ENCODE assay signal across 23 cellular contexts in genomic region chr3:73729969-73730440, GRCh38.
DNase-seq lines count a peak whose midpoint lies in the region; ATAC-seq, FAIRE-seq and TF ChIP-seq lines count a peak whose summit lies in the region.
"Had no signal": no experiment of that assay in that cellular context is flagged by ENCODE, and none has a peak within 500 bp of the region (broad histone marks: within the 10 kb centered on the region; RNA-seq: fewer than 3 reads in every experiment).

No MANE protein-coding gene starts in this region.

- no peaks in the 10 kb centered on the region for H3K27me3 ChIP-seq in mesendoderm (ENCODE audit: insufficient read depth, low read length, poor library complexity)
- H3K27me3 ChIP-seq in transverse colon = no peaks in the 10 kb centered on the region
- no peaks in the 10 kb centered on the region for H3K27me3 ChIP-seq in small intestine (ENCODE audit: control insufficient read depth in 2 of 2, insufficient read depth in 2 of 2, low read length in 2 of 2)

- H3K18ac ChIP-seq in mesendoderm (ENCODE audit: low read length) = no peak overlapping the region

- no peak overlapping the region for H2AK5ac ChIP-seq in mesendoderm (ENCODE audit: low read length)

- no peak for TF ChIP-seq POLR2A in transverse colon (IDR thresholded peaks at IDR 0.05)

- DNase-seq in NCI-H146 (lab: John Stamatoyannopoulos, UW) (peak; percentile 27), NCI-H146 treated with DMSO at 0.1 percent for 48 hours (lab: John Stamatoyannopoulos, UW; ENCODE audit: unreplicated experiment) (no peak), fibroblast of gingiva (ENCODE audit: low read depth) (peak; percentile 41), mesendoderm (peak; percentile 7), transverse colon (peak; percentile 18), small intestine (no peak), AG20443 (ENCODE audit: low spot score) (no peak)
- DNase-seq: activated CD4-positive, alpha-beta memory T cell treated with anti-CD3 and anti-CD28 coated beads for 36 hours; activated naive CD8-positive, alpha-beta T cell treated with anti-CD3 and anti-CD28 coated beads, Interleukin-2, amount 10 ng/mL, durations not matched to agents 7 days and 5 days; activated T-cell treated with anti-CD3 and anti-CD28 coated beads, Interleukin-2, amount 50 U/mL, for 4 hours; C1 segment of cervical spinal cord; central memory CD4-positive, alpha-beta T cell; DMS53; Karpas-422; naive thymus-derived CD4-positive, alpha-beta T cell; NCI-H1694; NCI-H510A; PC-3; stimulated activated CD4-positive, alpha-beta T cell treated with anti-CD3 and anti-CD28 coated beads, Interleukin-1b, Interleukin-23, amount 100 ng/mL, for 48 hours had no signal

- no peak overlapping the region for H3K4ac ChIP-seq in mesendoderm (ENCODE audit: low read depth, low read length)

- H2BK120ac ChIP-seq in mesendoderm (ENCODE audit: low read depth, low read length) = no peak overlapping the region

- H3K9ac ChIP-seq in mesendoderm (ENCODE audit: low read length) = no peak overlapping the region

- no peak overlapping the region for H3K4me2 ChIP-seq in mesendoderm (ENCODE audit: low read length)

- no peak overlapping the region for H3K23ac ChIP-seq in mesendoderm (ENCODE audit: low read length)

- no peak for ATAC-seq in GM19463 (IDR thresholded peaks at IDR 0.05; ENCODE audit: unreplicated experiment)
- ATAC-seq: activated T-cell treated with anti-CD3 and anti-CD28 coated beads, Interleukin-2, amount 50 U/mL, for 4 hours; naive thymus-derived CD4-positive, alpha-beta T cell; PC-3 had no signal

- intact Hi-C loops in transverse colon (cut with DNase I; ENCODE audit: low total_unique reads) = no loop called here

- H3K9me3 ChIP-seq in transverse colon = no peaks in the 10 kb centered on the region
- no peaks in the 10 kb centered on the region for H3K9me3 ChIP-seq in small intestine (ENCODE audit: control insufficient read depth, low read depth)

- no peak for FAIRE-seq in small intestine (lab: Jason Lieb, UNC)
- FAIRE-seq: endometrium, islet of Langerhans had no signal

- H3K4me1 ChIP-seq in mesendoderm (ENCODE audit: control insufficient read depth, low read depth, low read length) (peaks cover 4% of the 10 kb centered on the region), transverse colon (peaks cover 0 to 18% (median 6%) of the 10 kb centered on the region in 4 donors), small intestine (ENCODE audit: control insufficient read depth in 2 of 2, insufficient read depth in 1 of 2, low read depth in 1 of 2, low read length in 1 of 2) (no peaks in the 10 kb centered on the region)

- H3K79me2 ChIP-seq in mesendoderm (ENCODE audit: control insufficient read depth, insufficient read depth, low read length) = no peaks in the 10 kb centered on the region

- H3K27ac ChIP-seq in mesendoderm (ENCODE audit: low read depth, low read length) = no peak overlapping the region
- no peak overlapping the region for H3K27ac ChIP-seq in transverse colon
- H3K27ac ChIP-seq in small intestine (ENCODE audit: low read depth in 1 of 2, low read length in 1 of 2) = no peak overlapping the region
- H3K27ac ChIP-seq: 22Rv1 had no signal

- no peak overlapping the region for H2BK5ac ChIP-seq in mesendoderm (ENCODE audit: low read length)

- TF ChIP-seq EP300 in transverse colon (IDR thresholded peaks at IDR 0.05; ENCODE audit: low read depth) = no peak

- H3K56ac ChIP-seq in mesendoderm (ENCODE audit: low read length) = no peak overlapping the region

- WGBS in mesendoderm (ENCODE audit: extremely low coverage, insufficient coverage, low lambda C conversion rate) = no CpG with 5 or more reads among the region's 9 CpGs
- WGBS in transverse colon (ENCODE audit: low coverage in 1 of 2), 2 donors = 80% methylated on average over 9 of the region's 9 CpGs; no CpG with 5 or more reads in 1 of the 2 donors
- 62 to 90% (median 85%) methylated on average over 9 of the region's 9 CpGs for WGBS in small intestine, 3 donors

- H4K5ac ChIP-seq in mesendoderm (ENCODE audit: low read length) = no peak overlapping the region

- H2BK15ac ChIP-seq in mesendoderm (replicated peaks; ENCODE audit: low read depth) = no peak overlapping the region

- H3K4me3 ChIP-seq in mesendoderm (ENCODE audit: low read length) = no peak overlapping the region
- H3K4me3 ChIP-seq in transverse colon = no peak overlapping the region
- H3K4me3 ChIP-seq in small intestine (ENCODE audit: low read depth in 1 of 2, low read length in 2 of 2) = no peak overlapping the region

- H3K36me3 ChIP-seq in mesendoderm (ENCODE audit: control insufficient read depth, insufficient read depth, low read length) (no peaks in the 10 kb centered on the region), transverse colon (no peaks in the 10 kb centered on the region), small intestine (ENCODE audit: control insufficient read depth in 2 of 2, insufficient read depth in 2 of 2, low read length in 2 of 2) (no peaks in the 10 kb centered on the region)

- TF ChIP-seq CTCF in transverse colon (IDR thresholded peaks at IDR 0.05) = no peak

- no peak overlapping the region for H4K8ac ChIP-seq in mesendoderm (ENCODE audit: low read depth, low read length)

- no peaks in the 10 kb centered on the region for H3K79me1 ChIP-seq in mesendoderm (ENCODE audit: low read length)

- in situ Hi-C loops in transverse colon (cut with MboI; ENCODE audit: low pct_ligation_motif_present in 1 of 4, low pct_unique_long_range_greater_than_20kb in 1 of 4, low sequenced_read_pairs in 3 of 4) = no loop called here

Comparison
In these comparisons a context has a peak if more than half of its experiments do, and no peak if none do; other contexts are left out.
1. DNase-seq: peak in NCI-H146 (single experiment), fibroblast of gingiva (single experiment), mesendoderm (single experiment) and transverse colon (single experiment); none in NCI-H146 treated with DMSO at 0.1 percent for 48 hours (single experiment), small intestine (single experiment) and AG20443 (single experiment).